20 cellular contexts compared by ENCODE assay signal in the genomic region with DNA sequence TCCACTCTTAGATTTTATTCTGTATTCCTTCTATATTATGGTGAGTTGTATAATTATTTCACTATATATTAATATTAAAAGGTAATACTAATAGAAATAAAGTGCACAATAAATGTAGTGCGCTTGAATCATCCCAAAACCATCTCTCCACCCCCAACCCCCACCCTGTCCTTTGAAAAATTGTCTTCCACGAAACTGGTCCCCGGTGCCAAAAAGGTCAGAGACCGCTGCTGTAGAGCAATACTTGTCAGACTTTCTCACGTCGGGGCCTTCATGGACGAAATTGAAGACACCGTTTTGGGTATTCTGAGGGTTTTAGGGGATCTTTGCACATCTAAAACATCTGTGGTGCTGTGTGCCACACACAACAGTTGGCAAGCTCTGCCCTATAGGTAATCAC. TPM values are rescaled to one million over a fixed set of nuclear protein-coding genes. Genes with fewer than 3 reads are reported as not detected.
A peak's percentile ranks its signal among the peaks of the same experiment; 100 is the strongest.
DNase-seq lines count a peak whose midpoint lies in the region; ATAC-seq and TF ChIP-seq lines count a peak whose summit lies in the region.
"Had no signal": no experiment of that assay in that cellular context is flagged by ENCODE, and none has a peak within 500 bp of the region (broad histone marks: within the 10 kb centered on the region; RNA-seq: fewer than 3 reads in every experiment).

No MANE protein-coding gene starts in this region.

- CTCF ChIA-PET in CD4-positive, alpha-beta T cell (lab: Charles Lee) = interaction anchor here (1.2 kb wide), 1 partner anchor 10 kb away, joined by 3 read pairs; no protein-coding TSS in a partner anchor
- CTCF ChIA-PET in CD8-positive, alpha-beta T cell (lab: Charles Lee) = interaction anchor here (1.1 to 1.5 kb wide), 2 partner anchors 12 to 33 kb away, joined by 3 to 5 read pairs; no protein-coding TSS in a partner anchor

- peaks cover 92% of the 10 kb centered on the region for H3K4me1 Mint-ChIP-seq in CD4-positive, alpha-beta T cell (ENCODE audit: low read depth)
- H3K4me1 Mint-ChIP-seq in CD8-positive, alpha-beta T cell (ENCODE audit: low read depth) = peaks cover 91% of the 10 kb centered on the region
- peaks cover 46% of the 10 kb centered on the region for H3K4me1 Mint-ChIP-seq in glutamatergic neuron (ENCODE audit: low read depth, unreplicated experiment)

- in situ Hi-C loops in gastrocnemius medialis (cut with MboI; ENCODE audit: low sequenced_read_pairs in 4 of 4) = no loop called here

- H3K4me3 ChIP-seq in CD8-positive, alpha-beta T cell (ENCODE audit: low read depth, low read length) = no peak overlapping the region
- H3K4me3 ChIP-seq in gastrocnemius medialis = no peak overlapping the region
- H3K4me3 ChIP-seq: BLaER1 had no signal

- no peaks in the 10 kb centered on the region for H3K27me3 ChIP-seq in CD4-positive, alpha-beta T cell (ENCODE audit: control insufficient read depth, insufficient read depth, low read length)
- no peaks in the 10 kb centered on the region for H3K27me3 ChIP-seq in CD8-positive, alpha-beta T cell (ENCODE audit: insufficient read depth, low read length)
- H3K27me3 ChIP-seq in gastrocnemius medialis = no peaks in the 10 kb centered on the region
- H3K27me3 ChIP-seq: BLaER1 had no signal

- peaks cover 82% of the 10 kb centered on the region for H3K4me1 ChIP-seq in CD8-positive, alpha-beta T cell (ENCODE audit: insufficient read depth, low read length)
- peaks cover 83 to 90% of the 10 kb centered on the region in 2 donors for H3K4me1 ChIP-seq in gastrocnemius medialis

- intact Hi-C loops in CD4-positive, alpha-beta T cell (cut with DNase I, micrococcal nuclease) = loop anchor here in 1 of 2 experiments (5.0 kb wide), 1 partner anchor 46 kb away; no protein-coding TSS in a partner anchor
- intact Hi-C loops in CD8-positive, alpha-beta T cell (cut with DNase I, micrococcal nuclease) = no loop called here
- intact Hi-C loops in gastrocnemius medialis (cut with DNase I; ENCODE audit: low total_unique reads) = no loop called here

- H3K27ac ChIP-seq in CD4-positive, alpha-beta T cell (ENCODE audit: low read depth, low read length) = no peak overlapping the region
- no peak overlapping the region for H3K27ac ChIP-seq in CD8-positive, alpha-beta T cell (ENCODE audit: low read depth, low read length)
- peak overlapping the region; percentile 5 to 54 (median 37) for H3K27ac ChIP-seq in gastrocnemius medialis
- H3K27ac ChIP-seq: BLaER1, RWPE1 had no signal

- ATAC-seq in CD4-positive, alpha-beta T cell (ENCODE audit: poor library complexity) = no peak
- ATAC-seq in CD8-positive, alpha-beta T cell = no peak
- ATAC-seq in gastrocnemius medialis = no peak

- H3K9me3 Mint-ChIP-seq in CD4-positive, alpha-beta T cell = peaks cover 2% of the 10 kb centered on the region
- H3K9me3 Mint-ChIP-seq in CD8-positive, alpha-beta T cell = no peaks in the 10 kb centered on the region
- H3K9me3 Mint-ChIP-seq in glutamatergic neuron (ENCODE audit: unreplicated experiment) = no peaks in the 10 kb centered on the region

- H3K36me3 ChIP-seq in CD8-positive, alpha-beta T cell (ENCODE audit: insufficient read depth, low read length) = no peaks in the 10 kb centered on the region
- H3K36me3 ChIP-seq in gastrocnemius medialis = no peaks in the 10 kb centered on the region

- no peaks in the 10 kb centered on the region for H3K27me3 Mint-ChIP-seq in CD4-positive, alpha-beta T cell
- H3K27me3 Mint-ChIP-seq in CD8-positive, alpha-beta T cell (ENCODE audit: low read depth) = no peaks in the 10 kb centered on the region
- no peaks in the 10 kb centered on the region for H3K27me3 Mint-ChIP-seq in glutamatergic neuron (ENCODE audit: unreplicated experiment)
- H3K27me3 Mint-ChIP-seq: IgD-negative memory B cell had no signal

- H3K36me3 Mint-ChIP-seq in CD4-positive, alpha-beta T cell (ENCODE audit: low read depth) = peaks cover 16% of the 10 kb centered on the region
- peaks cover 18% of the 10 kb centered on the region for H3K36me3 Mint-ChIP-seq in CD8-positive, alpha-beta T cell
- H3K36me3 Mint-ChIP-seq in glutamatergic neuron (ENCODE audit: unreplicated experiment) = no peaks in the 10 kb centered on the region
- H3K36me3 Mint-ChIP-seq: IgD-negative memory B cell had no signal

- H3K9me3 ChIP-seq in CD4-positive, alpha-beta T cell (ENCODE audit: control insufficient read depth, low read length) = no peaks in the 10 kb centered on the region
- H3K9me3 ChIP-seq in CD8-positive, alpha-beta T cell (ENCODE audit: low read length) = no peaks in the 10 kb centered on the region
- H3K9me3 ChIP-seq in gastrocnemius medialis = no peaks in the 10 kb centered on the region

- H3K27ac Mint-ChIP-seq in CD4-positive, alpha-beta T cell = no peak overlapping the region
- no peak overlapping the region for H3K27ac Mint-ChIP-seq in CD8-positive, alpha-beta T cell
- peak overlapping the region; percentile 33 for H3K27ac Mint-ChIP-seq in glutamatergic neuron (ENCODE audit: unreplicated experiment)

- H3K4me3 Mint-ChIP-seq in CD4-positive, alpha-beta T cell = peak overlapping the region; percentile 44
- peak overlapping the region; percentile 40 for H3K4me3 Mint-ChIP-seq in CD8-positive, alpha-beta T cell
- no peak overlapping the region for H3K4me3 Mint-ChIP-seq in glutamatergic neuron (ENCODE audit: unreplicated experiment)

- TF ChIP-seq POLR2A in gastrocnemius medialis (IDR thresholded peaks at IDR 0.05) = no peak

- DNase-seq in CD4-positive, alpha-beta T cell = no peak
- DNase-seq in CD8-positive, alpha-beta T cell = no peak
- DNase-seq in glutamatergic neuron = no peak
- DNase-seq in gastrocnemius medialis = no peak
- DNase-seq in activated T-cell treated with anti-CD3 and anti-CD28 coated beads, Interleukin-2, amount 50 U/mL, for 1 hour = no peak
- no peak for DNase-seq in HCEC 1CT
- DNase-seq in dermis blood vessel endothelial cell = no peak
- DNase-seq: DMS53, GDM1, Karpas-422, MV-4-11, NCI-H1105 treated with DMSO at 0.1 percent for 48 hours, NCI-H2029 treated with DMSO at 0.1 percent for 48 hours, NCI-H226, NCI-H510A treated with DMSO at 0.1 percent for 48 hours, NCI-H748 treated with DMSO at 0.1 percent for 48 hours, SHP77 treated with DMSO at 0.1 percent for 48 hours had no signal

- no peak for TF ChIP-seq CTCF in CD4-positive, alpha-beta T cell (IDR thresholded peaks at IDR 0.05)
- no peak for TF ChIP-seq CTCF in CD8-positive, alpha-beta T cell (IDR thresholded peaks at IDR 0.05)
- no peak for TF ChIP-seq CTCF in glutamatergic neuron (IDR thresholded peaks at IDR 0.05; ENCODE audit: partially characterized antibody, unreplicated experiment)
- no peak for TF ChIP-seq CTCF in gastrocnemius medialis (IDR thresholded peaks at IDR 0.05 in 4 of 5, conservative IDR thresholded peaks at IDR 0.05 in 1 of 5)

- POLR2A ChIA-PET in CD4-positive, alpha-beta T cell (lab: Charles Lee) = interaction anchor here (0.9 to 2.7 kb wide), 3 partner anchors 14 to 22 kb away, joined by 3 to 8 read pairs (median 3); no protein-coding TSS in a partner anchor
- POLR2A ChIA-PET in CD8-positive, alpha-beta T cell (lab: Charles Lee) = interaction anchor here (1.6 kb wide), 1 partner anchor 11 kb away, joined by 5 read pairs; no protein-coding TSS in a partner anchor

RNA-seq across cellular contexts. Expression of a gene that starts 19.6 kb away (rescaled TPM):
- total RNA-seq in CD4-positive, alpha-beta T cell = 100 to 1,000 TPM; 135 to 145 TPM
- total RNA-seq in CD8-positive, alpha-beta T cell = 100 to 1,000 TPM; 171 to 195 TPM
- total RNA-seq in glutamatergic neuron (ENCODE audit: unreplicated experiment) (70.4 TPM), gastrocnemius medialis (100 to 1,000 TPM in 2 of 4 donors, 10 to 100 TPM in 2; 81.0 to 115 (median 95.3) TPM), dermis blood vessel endothelial cell (75.6 and 94.8 TPM in 2 replicates)

Comparison
In these comparisons a context has a peak if more than half of its experiments do, and no peak if none do; other contexts are left out.
1. H3K27ac ChIP-seq: peak in gastrocnemius medialis (4 of 4); none in CD4-positive, alpha-beta T cell (single experiment) and CD8-positive, alpha-beta T cell (single experiment).